8 cellular contexts compared by ENCODE assay signal in the genomic region with DNA sequence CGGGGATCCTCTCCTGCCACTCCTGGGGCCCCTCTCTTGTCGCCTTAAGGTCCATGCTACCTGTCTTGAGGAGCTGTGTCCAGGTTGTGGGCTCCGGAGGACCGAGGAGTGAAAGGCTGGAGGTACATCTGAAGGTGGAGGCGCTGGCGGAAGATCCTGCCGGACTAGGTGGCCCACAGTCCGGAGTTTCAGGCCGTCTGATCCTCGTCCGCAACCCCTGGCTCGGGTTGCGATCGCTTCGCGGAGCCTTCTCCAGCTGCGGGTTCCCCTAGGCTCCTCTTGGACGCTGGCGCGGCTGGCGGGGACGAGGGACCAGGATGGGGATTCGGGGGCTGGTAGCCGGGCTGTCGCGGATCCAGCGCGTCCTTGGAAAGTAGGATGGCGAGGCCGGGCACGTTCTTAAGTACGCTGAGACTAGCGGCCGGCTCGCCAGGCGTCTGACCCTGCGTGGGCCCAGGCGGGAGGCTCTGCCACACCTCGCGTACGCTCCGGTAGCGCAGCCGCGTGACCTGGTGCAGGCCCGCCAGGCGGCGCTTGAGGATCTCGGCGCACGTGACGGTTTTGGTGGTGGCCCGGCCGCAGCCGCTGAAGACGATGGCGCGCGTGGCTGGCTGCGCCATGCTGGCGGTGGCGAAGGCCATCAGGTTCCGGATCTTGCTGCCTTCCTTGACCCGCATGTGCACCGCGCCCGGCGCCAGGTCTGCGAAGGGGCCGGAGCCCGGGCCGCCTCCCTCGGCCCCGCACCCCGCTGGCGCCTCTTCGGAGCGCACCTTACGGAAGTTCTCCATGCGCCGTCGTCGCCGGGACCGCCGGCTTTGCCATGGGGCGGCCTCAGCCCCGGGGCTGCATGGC. TPM values are rescaled to one million over a fixed set of nuclear protein-coding genes. Genes with fewer than 3 reads are reported as not detected.
A peak's percentile ranks its signal among the peaks of the same experiment; 100 is the strongest.
DNase-seq lines count a peak whose midpoint lies in the region; ATAC-seq and TF ChIP-seq lines count a peak whose summit lies in the region.

No MANE protein-coding gene starts in this region.

- TF ChIP-seq CTCF in VCaP (conservative IDR thresholded peaks at IDR 0.05) = peak; percentile 22; the same call in 1 of the 2 replicates
- TF ChIP-seq CTCF in kidney epithelial cell (IDR thresholded peaks at IDR 0.05; ENCODE audit: insufficient read depth, low read length, poor library complexity, severe bottlenecking) = peak; percentile 43

- peak overlapping the region; percentile 45 for H3K4me3 ChIP-seq in kidney epithelial cell (ENCODE audit: low read depth, low read length)

- H3K27ac ChIP-seq in VCaP (peak overlapping the region; percentile 80), caudate nucleus (ENCODE audit: low read depth, low read length) (no peak overlapping the region)

- ATAC-seq in GM19372 (IDR thresholded peaks at IDR 0.05; ENCODE audit: low read depth, unreplicated experiment) = peak; percentile 47

- H3K36me3 ChIP-seq in kidney epithelial cell (ENCODE audit: control insufficient read depth, insufficient read depth, low read length) = no peaks in the 10 kb centered on the region

- DNase-seq in AML-193 (lab: John Stamatoyannopoulos, UW) = peak; percentile 38 to 52
- DNase-seq in HPDE6-E6E7 (ENCODE audit: extremely low spot score) = peak; percentile 44
- DNase-seq in caudate nucleus (lab: John Stamatoyannopoulos, UW) = peak in 35 of 61 donors; percentile 4 to 87 (median 31)
- no peak for DNase-seq in kidney epithelial cell (ENCODE audit: low read depth)
- peak; percentile 64 to 65 for DNase-seq in stimulated activated CD4-positive, alpha-beta T cell treated with anti-CD3 and anti-CD28 coated beads, Interleukin-1b, Interleukin-23, amount 100 ng/mL, for 4 hours (ENCODE audit: low read depth in 2 of 2)
- DNase-seq in 8988T = no peak

- H3K27me3 ChIP-seq in kidney epithelial cell (ENCODE audit: control insufficient read depth, insufficient read depth, low read length) = peaks cover 13% of the 10 kb centered on the region

RNA-seq across cellular contexts. Expression of gene RPP25, which starts 0.6 kb away (rescaled TPM):
- total RNA-seq in kidney epithelial cell = 9.6 and 12.8 TPM in 2 replicates

RNA-seq across cellular contexts. Expression of gene COX5A, which starts 18.1 kb away (rescaled TPM):
- 132 and 136 TPM in 2 replicates for total RNA-seq in kidney epithelial cell

RNA-seq across cellular contexts. Expression of gene SCAMP5, which starts 39.3 kb away (rescaled TPM):
- 13.9 and 15.4 TPM in 2 replicates for total RNA-seq in kidney epithelial cell

RNA-seq across cellular contexts. Expression of gene FAM219B, which starts 49.4 kb away (rescaled TPM):
- 42.2 and 49.3 TPM in 2 replicates for total RNA-seq in kidney epithelial cell

Comparison
In these comparisons a context has a peak if more than half of its experiments do, and no peak if none do; other contexts are left out.
1. DNase-seq: peak in AML-193 (2 of 2), HPDE6-E6E7 (single experiment), caudate nucleus (35 of 61) and stimulated activated CD4-positive, alpha-beta T cell treated with anti-CD3 and anti-CD28 coated beads, Interleukin-1b, Interleukin-23, amount 100 ng/mL, for 4 hours (2 of 2); none in kidney epithelial cell (single experiment) and 8988T (single experiment).